Comparison of ENCODE assay signal across 8 cellular contexts in the genomic region with DNA sequence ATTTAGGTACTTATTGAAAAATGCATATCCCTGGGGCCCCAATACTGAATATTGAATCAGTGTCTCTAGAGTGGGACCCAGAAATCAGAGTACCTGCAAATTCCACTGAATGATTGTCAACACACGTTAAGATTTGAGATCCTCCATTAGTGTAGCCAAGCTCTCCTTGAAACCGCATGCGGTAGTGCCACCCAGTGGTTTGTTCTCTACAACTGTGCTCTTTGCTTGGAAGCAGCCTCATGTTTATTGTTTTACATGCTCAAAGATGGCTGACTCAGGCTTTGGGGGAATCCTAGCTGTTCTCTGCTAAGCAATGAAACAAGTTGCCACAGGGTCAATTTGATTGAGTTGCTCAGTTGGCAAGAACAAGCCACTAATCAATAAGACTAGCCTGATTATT.
DNase-seq lines count a peak whose midpoint lies in the region; ATAC-seq and TF ChIP-seq lines count a peak whose summit lies in the region.

No MANE protein-coding gene starts in this region.

- H3K27ac ChIP-seq in VCaP = no peak overlapping the region

- TF ChIP-seq CTCF in VCaP (conservative IDR thresholded peaks at IDR 0.05) = peak; percentile 58

- DNase-seq in Daoy (ENCODE audit: low read depth) (peak; percentile 11), LHCN-M2 (ENCODE audit: low read depth) (peak; percentile 78), foreskin melanocyte (peak; percentile 60), retina (peak; percentile 64), occipital lobe (lab: John Stamatoyannopoulos, UW) (no peak)

- ATAC-seq in GM21367 (IDR thresholded peaks at IDR 0.05; ENCODE audit: unreplicated experiment) (peak; percentile 80), GM21737 (IDR thresholded peaks at IDR 0.05; ENCODE audit: unreplicated experiment) (no peak)
